Comparison of ENCODE assay signal across 8 cellular contexts in genomic region chr16:50043358-50043757, GRCh38.
"Had no signal": no experiment of that assay in that cellular context is flagged by ENCODE, and none has a peak within 500 bp of the region (broad histone marks: within the 10 kb centered on the region; RNA-seq: fewer than 3 reads in every experiment).

No MANE protein-coding gene starts in this region.

- H3K4me3 Mint-ChIP-seq: GM23338, H9, IgD-negative memory B cell had no signal

- H3K9me3 Mint-ChIP-seq: GM23338, H9, IgD-negative memory B cell had no signal

- DNase-seq: H9, HCEC 1CT, KG1 had no signal

- ATAC-seq: GM23338 had no signal

- FAIRE-seq: H1, H54, HTR-8/SVneo had no signal

- H3K4me2 ChIP-seq: GM23338 had no signal

- H3K27ac Mint-ChIP-seq: GM23338, H9, IgD-negative memory B cell had no signal

- H3K4me3 ChIP-seq: GM23338 had no signal

- H2AFZ ChIP-seq: GM23338 had no signal

- H3K36me3 Mint-ChIP-seq: IgD-negative memory B cell had no signal
